ENCODE assay signal across 8 cellular contexts in the genomic region with DNA sequence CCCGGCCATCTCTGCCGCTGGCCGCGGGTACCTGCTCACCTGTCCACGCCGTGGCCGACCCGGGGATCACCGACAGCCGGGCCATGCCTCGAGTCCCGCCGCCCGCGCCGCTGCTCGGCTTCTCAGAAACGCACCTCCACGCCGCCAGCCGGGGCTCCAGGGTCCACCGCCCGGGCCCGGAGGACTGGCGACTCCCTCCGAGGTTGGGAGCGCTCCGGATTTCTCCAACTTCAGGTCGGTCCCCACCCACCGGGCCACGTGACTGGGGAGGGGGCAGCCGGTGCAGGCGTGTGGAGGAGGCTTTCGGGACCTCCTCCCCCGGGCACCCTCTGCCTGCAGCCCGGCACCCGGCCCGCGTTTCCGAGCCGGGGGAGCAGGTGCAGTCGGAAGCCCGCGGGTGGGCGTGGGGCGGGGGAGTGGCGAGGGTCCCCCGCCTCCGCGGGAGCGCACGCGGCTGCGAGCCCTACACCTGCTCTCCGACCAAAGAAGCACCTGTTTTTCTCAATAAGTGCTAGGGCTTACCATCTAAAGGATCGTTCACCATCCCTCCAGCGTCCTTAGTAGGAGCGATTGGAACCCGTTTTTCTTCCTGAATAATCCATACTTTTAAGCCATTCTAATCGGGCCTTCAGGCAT. TPM values are rescaled to one million over a fixed set of nuclear protein-coding genes. Genes with fewer than 3 reads are reported as not detected.
DNase-seq lines count a peak whose midpoint lies in the region; ATAC-seq, FAIRE-seq and TF ChIP-seq lines count a peak whose summit lies in the region.

No MANE protein-coding gene starts in this region.

- H3K9me3 Mint-ChIP-seq in HFFc6 (no peaks in the 10 kb centered on the region), nephron progenitor cell (no peaks in the 10 kb centered on the region)
- H3K9me3 Mint-ChIP-seq in effector memory CD8-positive, alpha-beta T cell = no peaks in the 10 kb centered on the region

- no peak for TF ChIP-seq CTCF in HFFc6 (IDR thresholded peaks at IDR 0.05)
- TF ChIP-seq CTCF in nephron progenitor cell (IDR thresholded peaks at IDR 0.05) = no peak

- H3K4me3 Mint-ChIP-seq in HFFc6 = peak overlapping the region; percentile 30
- peak overlapping the region; percentile 49 to 83 for H3K4me3 Mint-ChIP-seq in effector memory CD8-positive, alpha-beta T cell
- peak overlapping the region; percentile 73 for H3K4me3 Mint-ChIP-seq in nephron progenitor cell

- peaks cover 38% of the 10 kb centered on the region for H3K4me1 Mint-ChIP-seq in HFFc6 (ENCODE audit: low read depth)
- H3K4me1 Mint-ChIP-seq in effector memory CD8-positive, alpha-beta T cell (ENCODE audit: low read depth in 2 of 2) = peaks cover 4 to 13% of the 10 kb centered on the region in 2 donors
- peaks cover 13% of the 10 kb centered on the region for H3K4me1 Mint-ChIP-seq in nephron progenitor cell

- H3K36me3 Mint-ChIP-seq in HFFc6 (ENCODE audit: low read depth) (peaks cover 5% of the 10 kb centered on the region), nephron progenitor cell (ENCODE audit: low read depth) (no peaks in the 10 kb centered on the region)
- H3K36me3 Mint-ChIP-seq in effector memory CD8-positive, alpha-beta T cell (ENCODE audit: insufficient read depth) = peaks cover 3% of the 10 kb centered on the region

- no peak overlapping the region; the same call in 1 of the 2 replicates for H3K27ac Mint-ChIP-seq in HFFc6
- H3K27ac Mint-ChIP-seq in effector memory CD8-positive, alpha-beta T cell = peak overlapping the region in 1 of 2 donors; percentile 20
- no peak overlapping the region for H3K27ac Mint-ChIP-seq in nephron progenitor cell

- DNase-seq in HFFc6 = no peak
- peak; percentile 18 for DNase-seq in activated CD4-positive, alpha-beta T cell treated with anti-CD3 and anti-CD28 coated beads for 48 hours
- peak in 2 of 3 experiments; percentile 8 to 15 for DNase-seq in effector memory CD8-positive, alpha-beta T cell
- peak; percentile 66 for DNase-seq in nephron progenitor cell
- DNase-seq in urothelium cell line (ENCODE audit: low spot score) = no peak
- no peak for DNase-seq in DMS114 treated with DMSO at 0.1 percent for 48 hours (lab: John Stamatoyannopoulos, UW; ENCODE audit: unreplicated experiment)
- no peak for DNase-seq in midbrain (lab: John Stamatoyannopoulos, UW)

- no peak for FAIRE-seq in urothelium cell line (lab: Jason Lieb, UNC)

- H3K27me3 Mint-ChIP-seq in HFFc6 (ENCODE audit: insufficient read depth) (peaks cover 22% of the 10 kb centered on the region), nephron progenitor cell (ENCODE audit: low read depth, poor library complexity) (peaks cover 94% of the 10 kb centered on the region)
- H3K27me3 Mint-ChIP-seq in effector memory CD8-positive, alpha-beta T cell = peaks cover 9 to 11% of the 10 kb centered on the region in 2 donors

- ATAC-seq in effector memory CD8-positive, alpha-beta T cell (replicated peaks) = peak; percentile 4
- no peak for ATAC-seq in GM18498 (IDR thresholded peaks at IDR 0.05; ENCODE audit: unreplicated experiment)

RNA-seq across cellular contexts. Expression of a gene that starts 0.6 kb away (rescaled TPM):
- 10 to 100 TPM in 4 of 6 experiments, 1 to 10 TPM in 2; 7.8 to 18.6 (median 16.2) TPM for total RNA-seq in HFFc6 (2021; fragmentation: NEBNext Ultra II Directional; extraction: Animal tissue kit (Norgen Biotek cat#: 25700))

RNA-seq across cellular contexts. Expression of a gene that starts 40.2 kb away (rescaled TPM):
- total RNA-seq in HFFc6 (2021; fragmentation: NEBNext Ultra II Directional; extraction: Animal tissue kit (Norgen Biotek cat#: 25700)) = 10 to 100 TPM; 50.0 to 66.0 (median 59.7) TPM

Comparison
In these comparisons a context has a peak if more than half of its experiments do, and no peak if none do; other contexts are left out.
1. DNase-seq: peak in activated CD4-positive, alpha-beta T cell treated with anti-CD3 and anti-CD28 coated beads for 48 hours (single experiment), effector memory CD8-positive, alpha-beta T cell (2 of 3) and nephron progenitor cell (single experiment); none in HFFc6 (single experiment), urothelium cell line (single experiment), DMS114 treated with DMSO at 0.1 percent for 48 hours (single experiment) and midbrain (single experiment).
2. Peak in every context shown above with its lines, with median percentiles within 50 percentile points of each other: H3K4me3 Mint-ChIP-seq.